In genomic region chr11:18013790-18014507, GRCh38 we compare ENCODE assay signal across 8 cellular contexts. TPM values are rescaled to one million over a fixed set of nuclear protein-coding genes. Genes with fewer than 3 reads are reported as not detected.
DNase-seq lines count a peak whose midpoint lies in the region; ATAC-seq and TF ChIP-seq lines count a peak whose summit lies in the region.

No MANE protein-coding gene starts in this region.

- H3K4me1 ChIP-seq in HCT116 (ENCODE audit: control insufficient read depth in 1 of 2, insufficient read depth in 2 of 2, low read length in 2 of 2) (peaks cover 7 to 25% of the 10 kb centered on the region in 2 experiments), iPS-20b (ENCODE audit: insufficient read depth, low read length) (peaks cover 5% of the 10 kb centered on the region; the same call in 1 of the 2 replicates)

- H3K4me2 ChIP-seq in HCT116 (ENCODE audit: low read length), result peak overlapping the region; percentile 93

- no peak for TF ChIP-seq RAD21 in HCT116 (IDR thresholded peaks at IDR 0.05; ENCODE audit: low read depth)

- ATAC-seq in HCT116, result no peak
- ATAC-seq in stimulated activated naive CD8-positive, alpha-beta T cell treated with anti-CD3 and anti-CD28 coated beads, Interleukin-15, Interleukin-2, amounts not matched to agents 100 U/mL and 50 U/mL, for 24 hours, result no peak
- no peak for ATAC-seq in HG02642 (IDR thresholded peaks at IDR 0.05; ENCODE audit: poor library complexity, unreplicated experiment)

- H3K9me3 ChIP-seq in HCT116 (ENCODE audit: control insufficient read depth in 1 of 2, insufficient read depth in 1 of 2, low read depth in 1 of 2, low read length in 2 of 2) (no peaks in the 10 kb centered on the region), iPS-20b (ENCODE audit: insufficient read depth, low read depth, low read length) (no peaks in the 10 kb centered on the region)

- H3K9me2 ChIP-seq in HCT116 (ENCODE audit: insufficient read depth), result no peaks in the 10 kb centered on the region

- intact Hi-C loops in HCT116 (cut with micrococcal nuclease), result no loop called here

- CTCF ChIA-PET in HCT116 (lab: Charles Lee), result interaction anchor here (1.6 kb wide), 1 partner anchor 41 kb away, joined by 4 read pairs; no protein-coding TSS in a partner anchor

- RAD21 ChIA-PET in HCT116 (lab: Charles Lee; ENCODE audit: low non-redundant PET in 1 of 2, low total read pairs in 2 of 2, uncharacterized antibody in 2 of 2, unreplicated experiment in 2 of 2), result no interaction called here

- no TSS peak for BruUV-seq in HCT116 (replicated peaks; lab: Mats Ljungman, UMichigan)

- TF ChIP-seq CTCF in AG10803 (conservative IDR thresholded peaks at IDR 0.05; ENCODE audit: low read length), result no peak
- TF ChIP-seq CTCF in HCT116 (IDR thresholded peaks at IDR 0.05 in 2 of 3, conservative IDR thresholded peaks at IDR 0.05 in 1 of 3; ENCODE audit: borderline replicate concordance in 1 of 3, insufficient read depth in 1 of 3, low read depth in 2 of 3, low read length in 2 of 3), result no peak

- H3K36me3 ChIP-seq in HCT116 (ENCODE audit: control insufficient read depth in 1 of 2, insufficient read depth in 2 of 2, low read length in 2 of 2) (no peaks in the 10 kb centered on the region), iPS-20b (ENCODE audit: insufficient read depth, low read depth, low read length) (no peaks in the 10 kb centered on the region)

- peak overlapping the region; percentile 85 for H3K4me3 ChIP-seq in AG10803 (ENCODE audit: low read length)
- peak overlapping the region; percentile 74 to 80 for H3K4me3 ChIP-seq in HCT116 (replicated peaks in 1 of 2; ENCODE audit: low read depth in 1 of 2, low read length in 2 of 2)
- H3K4me3 ChIP-seq in iPS-20b (ENCODE audit: low read length), result peak overlapping the region; percentile 95

- H4K20me1 ChIP-seq in HCT116 (ENCODE audit: insufficient read depth), result no peaks in the 10 kb centered on the region

- peak overlapping the region; percentile 64 for H3K9ac ChIP-seq in HCT116 (ENCODE audit: low read length)
- H3K9ac ChIP-seq in iPS-20b (ENCODE audit: low read depth, low read length), result peak overlapping the region; percentile 71; the same call in 1 of the 2 replicates

- H3K27me3 ChIP-seq in HCT116 (ENCODE audit: insufficient read depth, low read length) (no peaks in the 10 kb centered on the region), iPS-20b (ENCODE audit: insufficient read depth, low read length) (peaks cover 38% of the 10 kb centered on the region)

- DNase-seq in AG10803 (ENCODE audit: low read depth) (no peak), HCT116 (ENCODE audit: low read depth, low spot score) (no peak), GM19240 (ENCODE audit: insufficient read length, low spot score) (no peak), T1000 (lab: John Stamatoyannopoulos, UW) (no peak)
- DNase-seq in activated CD8-positive, alpha-beta memory T cell treated with anti-CD3 and anti-CD28 coated beads, Interleukin-2, amount 50 U/mL, for 48 hours, result peak; percentile 58
- DNase-seq in stimulated activated naive CD8-positive, alpha-beta T cell treated with anti-CD3 and anti-CD28 coated beads, Interleukin-15, Interleukin-2, amounts not matched to agents 100 U/mL and 50 U/mL, for 24 hours, result peak; percentile 12

- POLR2A ChIA-PET in HCT116 (lab: Charles Lee), result no interaction called here

- H3K27ac ChIP-seq in HCT116 (ENCODE audit: low read depth, low read length) (peak overlapping the region; percentile 59; the same call in 1 of the 2 replicates), iPS-20b (ENCODE audit: low read length) (no peak overlapping the region)

- no peak for TF ChIP-seq POLR2A in HCT116 (IDR thresholded peaks at IDR 0.05; ENCODE audit: borderline replicate concordance, extremely low read depth, insufficient read depth, insufficient read length)

- no peaks in the 10 kb centered on the region for H3K79me2 ChIP-seq in HCT116 (ENCODE audit: insufficient read depth, low read length)

- H2AFZ ChIP-seq in HCT116 (ENCODE audit: low read depth, low read length, poor library complexity, severe bottlenecking), result peak overlapping the region; percentile 46

TF ChIP-seq in HCT116, 20 proteins besides CTCF, POLR2A, EP300 and RAD21:
- TF ChIP-seq CBX3 (IDR thresholded peaks at IDR 0.05; ENCODE audit: low read depth) (no peak), SRF (IDR thresholded peaks at IDR 0.05; ENCODE audit: low read depth) (no peak), EZH2phosphoT487 (IDR thresholded peaks at IDR 0.05; ENCODE audit: borderline replicate concordance) (no peak), MAX (IDR thresholded peaks at IDR 0.05) (no peak), TCF7L2 (IDR thresholded peaks at IDR 0.05; ENCODE audit: borderline replicate concordance, extremely low read depth, insufficient read depth, insufficient read length) (no peak), SIN3A (IDR thresholded peaks at IDR 0.05; ENCODE audit: low read depth) (no peak), CEBPB (IDR thresholded peaks at IDR 0.05; ENCODE audit: low read depth) (no peak), SP1 (IDR thresholded peaks at IDR 0.05; ENCODE audit: low read depth) (no peak), ZFX (IDR thresholded peaks at IDR 0.05) (no peak), ATF3 (IDR thresholded peaks at IDR 0.05) (no peak), YY1 (IDR thresholded peaks at IDR 0.05; ENCODE audit: extremely low read depth, insufficient replicate concordance, low read depth, low read length) (no peak), ELF1 (IDR thresholded peaks at IDR 0.05; ENCODE audit: borderline replicate concordance, low read depth) (no peak), EZH2 (IDR thresholded peaks at IDR 0.05) (no peak), JUND (IDR thresholded peaks at IDR 0.05) (no peak), FOSL1 (IDR thresholded peaks at IDR 0.05; ENCODE audit: low read depth) (no peak), ZNF274 (IDR thresholded peaks at IDR 0.05; ENCODE audit: low read depth, low read length) (no peak), POLR2AphosphoS5 (IDR thresholded peaks at IDR 0.05; ENCODE audit: low read depth, low read length) (no peak), EGR1 (IDR thresholded peaks at IDR 0.05; ENCODE audit: low read depth) (no peak)
- TF ChIP-seq, protein P1, sequence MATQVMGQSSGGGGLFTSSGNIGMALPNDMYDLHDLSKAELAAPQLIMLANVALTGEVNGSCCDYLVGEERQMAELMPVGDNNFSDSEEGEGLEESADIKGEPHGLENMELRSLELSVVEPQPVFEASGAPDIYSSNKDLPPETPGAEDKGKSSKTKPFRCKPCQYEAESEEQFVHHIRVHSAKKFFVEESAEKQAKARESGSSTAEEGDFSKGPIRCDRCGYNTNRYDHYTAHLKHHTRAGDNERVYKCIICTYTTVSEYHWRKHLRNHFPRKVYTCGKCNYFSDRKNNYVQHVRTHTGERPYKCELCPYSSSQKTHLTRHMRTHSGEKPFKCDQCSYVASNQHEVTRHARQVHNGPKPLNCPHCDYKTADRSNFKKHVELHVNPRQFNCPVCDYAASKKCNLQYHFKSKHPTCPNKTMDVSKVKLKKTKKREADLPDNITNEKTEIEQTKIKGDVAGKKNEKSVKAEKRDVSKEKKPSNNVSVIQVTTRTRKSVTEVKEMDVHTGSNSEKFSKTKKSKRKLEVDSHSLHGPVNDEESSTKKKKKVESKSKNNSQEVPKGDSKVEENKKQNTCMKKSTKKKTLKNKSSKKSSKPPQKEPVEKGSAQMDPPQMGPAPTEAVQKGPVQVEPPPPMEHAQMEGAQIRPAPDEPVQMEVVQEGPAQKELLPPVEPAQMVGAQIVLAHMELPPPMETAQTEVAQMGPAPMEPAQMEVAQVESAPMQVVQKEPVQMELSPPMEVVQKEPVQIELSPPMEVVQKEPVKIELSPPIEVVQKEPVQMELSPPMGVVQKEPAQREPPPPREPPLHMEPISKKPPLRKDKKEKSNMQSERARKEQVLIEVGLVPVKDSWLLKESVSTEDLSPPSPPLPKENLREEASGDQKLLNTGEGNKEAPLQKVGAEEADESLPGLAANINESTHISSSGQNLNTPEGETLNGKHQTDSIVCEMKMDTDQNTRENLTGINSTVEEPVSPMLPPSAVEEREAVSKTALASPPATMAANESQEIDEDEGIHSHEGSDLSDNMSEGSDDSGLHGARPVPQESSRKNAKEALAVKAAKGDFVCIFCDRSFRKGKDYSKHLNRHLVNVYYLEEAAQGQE (IDR thresholded peaks at IDR 0.05; ENCODE audit: low read depth), result no peak
- TF ChIP-seq, protein P2, sequence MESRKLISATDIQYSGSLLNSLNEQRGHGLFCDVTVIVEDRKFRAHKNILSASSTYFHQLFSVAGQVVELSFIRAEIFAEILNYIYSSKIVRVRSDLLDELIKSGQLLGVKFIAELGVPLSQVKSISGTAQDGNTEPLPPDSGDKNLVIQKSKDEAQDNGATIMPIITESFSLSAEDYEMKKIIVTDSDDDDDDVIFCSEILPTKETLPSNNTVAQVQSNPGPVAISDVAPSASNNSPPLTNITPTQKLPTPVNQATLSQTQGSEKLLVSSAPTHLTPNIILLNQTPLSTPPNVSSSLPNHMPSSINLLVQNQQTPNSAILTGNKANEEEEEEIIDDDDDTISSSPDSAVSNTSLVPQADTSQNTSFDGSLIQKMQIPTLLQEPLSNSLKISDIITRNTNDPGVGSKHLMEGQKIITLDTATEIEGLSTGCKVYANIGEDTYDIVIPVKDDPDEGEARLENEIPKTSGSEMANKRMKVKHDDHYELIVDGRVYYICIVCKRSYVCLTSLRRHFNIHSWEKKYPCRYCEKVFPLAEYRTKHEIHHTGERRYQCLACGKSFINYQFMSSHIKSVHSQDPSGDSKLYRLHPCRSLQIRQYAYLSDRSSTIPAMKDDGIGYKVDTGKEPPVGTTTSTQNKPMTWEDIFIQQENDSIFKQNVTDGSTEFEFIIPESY (IDR thresholded peaks at IDR 0.05; ENCODE audit: extremely low read depth, insufficient replicate concordance, low read length), result no peak
TF ChIP-seq in HCT116: peak in this region for 0.

RNA-seq across cellular contexts. Expression of gene SERGEF, which starts 1.1 kb away (rescaled TPM):
- 32.8 TPM for total RNA-seq in HCT116 (2021; ENCODE audit: unreplicated experiment)
- 36.2 and 36.3 TPM in 2 replicates for polyA plus RNA-seq in HCT116 (2012)

RNA-seq across cellular contexts. Expression of gene TPH1, which starts 32.1 kb away (rescaled TPM):
- total RNA-seq in HCT116 (2021; ENCODE audit: unreplicated experiment), result 0.42 TPM
- polyA plus RNA-seq in HCT116 (2012), result 0.07 and 0.10 TPM in 2 replicates

Comparison
In these comparisons a context has a peak if more than half of its experiments do, and no peak if none do; other contexts are left out.
1. DNase-seq: peak in activated CD8-positive, alpha-beta memory T cell treated with anti-CD3 and anti-CD28 coated beads, Interleukin-2, amount 50 U/mL, for 48 hours (single experiment) and stimulated activated naive CD8-positive, alpha-beta T cell treated with anti-CD3 and anti-CD28 coated beads, Interleukin-15, Interleukin-2, amounts not matched to agents 100 U/mL and 50 U/mL, for 24 hours (single experiment); none in AG10803 (single experiment), HCT116 (single experiment), GM19240 (single experiment) and T1000 (single experiment).
2. Peak in every context shown above with its lines, with median percentiles within 50 percentile points of each other: H3K4me3 ChIP-seq.